In the genomic region with DNA sequence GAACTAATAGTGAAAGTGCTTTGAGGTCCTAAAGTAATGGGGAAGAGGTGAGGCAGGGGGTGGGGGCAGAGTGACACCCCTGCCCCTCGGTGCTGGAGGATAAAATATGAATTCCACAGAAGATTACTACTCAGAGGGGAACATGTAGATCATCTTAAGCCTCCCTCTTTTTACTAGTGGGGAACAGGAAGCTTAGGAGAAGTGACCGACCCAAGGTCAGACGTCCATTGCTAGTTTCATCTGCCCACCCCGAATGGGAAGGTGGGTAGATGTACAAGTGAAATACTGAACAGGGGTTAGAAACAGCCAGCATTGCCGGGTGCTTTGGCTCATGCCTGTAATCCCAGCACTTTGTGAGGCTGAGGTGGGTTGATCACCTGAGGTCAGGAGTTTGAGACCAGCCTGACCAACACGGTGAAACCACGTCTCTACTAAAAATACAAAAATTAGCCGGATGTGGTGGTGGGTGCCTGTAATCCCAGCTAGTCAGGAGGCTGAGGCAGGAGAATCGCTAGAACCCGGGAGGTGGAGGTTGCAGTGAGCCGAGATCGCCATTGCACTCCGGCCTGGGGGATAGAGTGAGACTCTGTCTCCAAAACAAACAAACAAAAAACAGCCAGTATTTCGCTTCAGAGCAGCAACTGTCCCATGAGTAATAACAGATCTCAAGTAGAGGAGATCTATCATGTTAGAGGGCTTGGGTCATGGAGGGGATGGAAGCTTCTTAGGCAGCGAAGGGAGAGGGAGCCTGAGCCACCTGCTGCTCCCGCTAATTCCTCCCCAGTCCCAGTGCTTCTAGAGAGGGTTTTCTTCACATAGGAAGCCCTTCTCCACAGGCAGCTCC, we compare ENCODE assay signal across 8 cellular contexts. TPM values are rescaled to one million over a fixed set of nuclear protein-coding genes. Genes with fewer than 3 reads are reported as not detected.
DNase-seq lines count a peak whose midpoint lies in the region; ATAC-seq and TF ChIP-seq lines count a peak whose summit lies in the region.

No MANE protein-coding gene starts in this region.

- peaks cover 5% of the 10 kb centered on the region; the same call in 1 of the 2 replicates for H3K79me2 ChIP-seq in KMS-11 (ENCODE audit: insufficient read depth, low read depth)

- peaks cover 70 to 71% of the 10 kb centered on the region in 2 donors for H3K4me1 Mint-ChIP-seq in natural killer cell treated with Interleukin-12 subunit alpha and Interleukin-12 subunit beta and Interleukin-15 and Interleukin-18, amount 100 ng/mL, for 72 hours (ENCODE audit: low read depth in 2 of 2)

- no peak for ATAC-seq in natural killer cell treated with Interleukin-12 subunit alpha and Interleukin-12 subunit beta and Interleukin-15 and Interleukin-18, amount 100 ng/mL, for 72 hours
- ATAC-seq in sciatic nerve (no peak), GM21526 (IDR thresholded peaks at IDR 0.05; ENCODE audit: low FRiP score, unreplicated experiment) (no peak)

- TF ChIP-seq CTCF in AG09309 (IDR thresholded peaks at IDR 0.05; ENCODE audit: control insufficient read depth, insufficient read depth, low read depth, low read length, missing control alignments): no peak
- no peak for TF ChIP-seq CTCF in KMS-11 (conservative IDR thresholded peaks at IDR 0.05; ENCODE audit: low read depth, low read length)
- no peak for TF ChIP-seq CTCF in coronary artery (IDR thresholded peaks at IDR 0.05)

- no peaks in the 10 kb centered on the region for H3K27me3 ChIP-seq in KMS-11 (ENCODE audit: insufficient read depth, low read depth)

- H3K27ac ChIP-seq in KMS-11 (no peak overlapping the region), coronary artery (peak overlapping the region; percentile 89 to 96)

- intact Hi-C loops in sciatic nerve (cut with DNase I): no loop called here

- peaks cover 3% of the 10 kb centered on the region for H3K9me3 Mint-ChIP-seq in natural killer cell treated with Interleukin-12 subunit alpha and Interleukin-12 subunit beta and Interleukin-15 and Interleukin-18, amount 100 ng/mL, for 72 hours

- H3K27ac Mint-ChIP-seq in natural killer cell treated with Interleukin-12 subunit alpha and Interleukin-12 subunit beta and Interleukin-15 and Interleukin-18, amount 100 ng/mL, for 72 hours: peak overlapping the region; percentile 86 to 90

- H3K4me3 ChIP-seq in AG09309 (ENCODE audit: control insufficient read depth, low read depth, low read length): peak overlapping the region; percentile 93
- no peak overlapping the region for H3K4me3 ChIP-seq in KMS-11 (IDR thresholded peaks at IDR 0.05; ENCODE audit: insufficient read depth, low read depth, low read length)
- peak overlapping the region; percentile 83 for H3K4me3 ChIP-seq in coronary artery

- DNase-seq in AG09309 (ENCODE audit: low read depth) (no peak), coronary artery (ENCODE audit: low spot score) (peak; percentile 66), sciatic nerve (ENCODE audit: low spot score) (no peak), NCI-H526 (lab: John Stamatoyannopoulos, UW) (no peak)
- DNase-seq in natural killer cell treated with Interleukin-12 subunit alpha and Interleukin-12 subunit beta and Interleukin-15 and Interleukin-18, amount 100 ng/mL, for 72 hours (ENCODE audit: low spot score): no peak
- no peak for DNase-seq in stimulated activated CD4-positive, alpha-beta T cell treated with anti-CD3 and anti-CD28 coated beads, Interleukin-4, amount 100 ng/mL, for 1 hour

- peak overlapping the region; percentile 38 for H2AFZ ChIP-seq in KMS-11 (ENCODE audit: low read depth)

- peak overlapping the region; percentile 94 for H3K4me2 ChIP-seq in KMS-11

- no peaks in the 10 kb centered on the region for H3K36me3 ChIP-seq in KMS-11 (ENCODE audit: insufficient read depth)

- H3K36me3 Mint-ChIP-seq in natural killer cell treated with Interleukin-12 subunit alpha and Interleukin-12 subunit beta and Interleukin-15 and Interleukin-18, amount 100 ng/mL, for 72 hours: no peaks in the 10 kb centered on the region

- peak overlapping the region; percentile 93 for H3K4me3 Mint-ChIP-seq in natural killer cell treated with Interleukin-12 subunit alpha and Interleukin-12 subunit beta and Interleukin-15 and Interleukin-18, amount 100 ng/mL, for 72 hours

- no peak overlapping the region; the same call in 1 of the 2 replicates for H3K9ac ChIP-seq in KMS-11

- peaks cover 67% of the 10 kb centered on the region for H3K4me1 ChIP-seq in KMS-11 (ENCODE audit: low read depth, poor library complexity, severe bottlenecking)

- H3K27me3 Mint-ChIP-seq in natural killer cell treated with Interleukin-12 subunit alpha and Interleukin-12 subunit beta and Interleukin-15 and Interleukin-18, amount 100 ng/mL, for 72 hours: no peaks in the 10 kb centered on the region

- H4K20me1 ChIP-seq in KMS-11 (ENCODE audit: insufficient read depth): no peaks in the 10 kb centered on the region

RNA-seq across cellular contexts. Expression of a gene that starts 1.2 kb away (rescaled TPM):
- total RNA-seq in natural killer cell treated with Interleukin-12 subunit alpha and Interleukin-12 subunit beta and Interleukin-15 and Interleukin-18, amount 100 ng/mL, for 72 hours: 1 to 10 TPM; 1.4 to 5.4 TPM
- 69.8 TPM for total RNA-seq in sciatic nerve

RNA-seq across cellular contexts. Expression of a gene that starts 20.2 kb away (rescaled TPM):
- total RNA-seq in natural killer cell treated with Interleukin-12 subunit alpha and Interleukin-12 subunit beta and Interleukin-15 and Interleukin-18, amount 100 ng/mL, for 72 hours: 100 to 1,000 TPM in 1 of 2 donors, 10 to 100 TPM in 1; 79.8 to 102 TPM
- total RNA-seq in sciatic nerve: 108 TPM

RNA-seq across cellular contexts. Expression of a gene that starts 38.7 kb away (rescaled TPM):
- 100 to 1,000 TPM in 1 of 2 donors, 10 to 100 TPM in 1; 83.1 to 101 TPM for total RNA-seq in natural killer cell treated with Interleukin-12 subunit alpha and Interleukin-12 subunit beta and Interleukin-15 and Interleukin-18, amount 100 ng/mL, for 72 hours
- 135 TPM for total RNA-seq in sciatic nerve

RNA-seq across cellular contexts. Expression of a gene that starts 38.8 kb away (rescaled TPM):
- total RNA-seq in natural killer cell treated with Interleukin-12 subunit alpha and Interleukin-12 subunit beta and Interleukin-15 and Interleukin-18, amount 100 ng/mL, for 72 hours: 10 to 100 TPM in 1 of 2 donors, 1 to 10 TPM in 1; 4.9 to 10.9 TPM
- 72.0 TPM for total RNA-seq in sciatic nerve

RNA-seq across cellular contexts. Expression of a gene that starts 47.4 kb away (rescaled TPM):
- 100 to 1,000 TPM in 1 of 2 donors, 10 to 100 TPM in 1; 91.5 to 147 TPM for total RNA-seq in natural killer cell treated with Interleukin-12 subunit alpha and Interleukin-12 subunit beta and Interleukin-15 and Interleukin-18, amount 100 ng/mL, for 72 hours
- 74.7 TPM for total RNA-seq in sciatic nerve

Comparison
In these comparisons a context has a peak if more than half of its experiments do, and no peak if none do; other contexts are left out.
1. RNA of a gene that starts 1.2 kb away (total RNA-seq): 69.8 TPM in sciatic nerve (single experiment); 1.4 to 5.4 TPM in natural killer cell treated with Interleukin-12 subunit alpha and Interleukin-12 subunit beta and Interleukin-15 and Interleukin-18, amount 100 ng/mL, for 72 hours; every median in the first group is over 10 times any median in the second.